8 cellular contexts compared by ENCODE assay signal in the genomic region with DNA sequence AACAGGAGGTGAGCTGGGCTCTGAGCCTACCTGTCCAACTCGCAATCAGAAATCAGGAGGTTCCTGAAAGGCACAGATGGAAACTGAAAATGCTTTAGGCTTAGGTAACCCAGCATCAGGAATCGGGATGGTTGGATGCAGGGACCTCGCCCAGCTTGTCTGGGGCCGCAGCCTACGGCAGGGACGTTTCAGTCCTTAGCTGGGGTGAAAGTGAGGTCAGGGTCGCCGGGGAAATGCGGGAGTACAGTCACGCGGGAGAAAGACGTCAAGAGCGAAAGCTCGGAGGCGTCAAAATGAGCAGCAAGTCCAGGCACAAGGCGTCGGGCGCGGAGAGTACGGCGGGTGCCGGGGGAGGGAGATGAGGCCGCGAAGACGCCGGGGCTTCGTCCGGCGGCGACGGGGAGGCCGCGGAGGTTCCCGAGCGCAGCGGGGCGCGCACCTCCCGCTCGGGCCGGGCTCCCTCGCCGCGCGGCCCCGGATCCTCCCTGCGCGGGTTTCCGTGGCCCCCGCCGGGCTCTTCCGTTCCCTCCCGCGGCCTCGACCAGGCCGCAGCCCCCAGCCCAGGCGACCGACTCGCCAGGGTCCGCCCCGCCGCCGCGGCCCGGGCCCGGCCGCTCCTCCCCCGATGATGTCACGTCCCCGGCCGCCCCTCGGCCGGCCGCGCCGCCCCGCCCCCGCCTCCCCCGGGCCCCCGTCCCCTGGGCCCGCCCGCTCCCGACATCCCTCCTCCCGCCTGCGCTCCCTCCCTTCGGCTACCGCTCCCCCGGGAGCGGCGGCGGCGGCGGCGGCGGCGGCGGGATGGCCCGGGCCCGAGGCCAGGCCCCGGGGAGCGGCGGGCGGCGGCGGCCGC. TPM values are rescaled to one million over a fixed set of nuclear protein-coding genes. Genes with fewer than 3 reads are reported as not detected.
DNase-seq lines count a peak whose midpoint lies in the region; ATAC-seq and TF ChIP-seq lines count a peak whose summit lies in the region.

EBF4 (plus strand) TSS at position 745 of the 850 bp plus-strand sequence. CDS start 866 bp downstream, outside the sequence.

- H3K4me3 Mint-ChIP-seq in CD14-positive monocyte (peak within 1 kb of the TSS; percentile 92 to 99), mesothelial cell of epicardium (peak within 1 kb of the TSS; percentile 94)

- no peaks in the 10 kb centered on the region for H3K27me3 ChIP-seq in endocrine pancreas (ENCODE audit: control insufficient read depth, insufficient read depth, low read length)
- H3K27me3 ChIP-seq in thymus (ENCODE audit: control insufficient read depth, insufficient read depth), result peaks cover 74% of the 10 kb centered on the region

- intact Hi-C loops in CD14-positive monocyte (cut with micrococcal nuclease), result no loop called here

- peak within 1 kb of the TSS; percentile 76 for H3K9ac ChIP-seq in endocrine pancreas (ENCODE audit: control insufficient read depth, insufficient read depth, low read length)

- TF ChIP-seq CTCF in CD14-positive monocyte (IDR thresholded peaks at IDR 0.05) (no peak), mesothelial cell of epicardium (IDR thresholded peaks at IDR 0.05; ENCODE audit: unreplicated experiment) (no peak)

- WGBS in thymus, result 7% methylated on average over 99 of the region's 106 CpGs

- no peaks in the 10 kb centered on the region for H3K36me3 ChIP-seq in endocrine pancreas (ENCODE audit: control insufficient read depth, insufficient read depth, low read length)
- H3K36me3 ChIP-seq in thymus (ENCODE audit: control insufficient read depth, insufficient read depth), result no peaks in the 10 kb centered on the region

- H3K27me3 Mint-ChIP-seq in CD14-positive monocyte (ENCODE audit: low read depth in 3 of 3) (peaks cover 78 to 89% (median 82%) of the 10 kb centered on the region in 3 donors), mesothelial cell of epicardium (ENCODE audit: low read depth) (peaks cover 79% of the 10 kb centered on the region)

- ATAC-seq in HG03039 (IDR thresholded peaks at IDR 0.05; ENCODE audit: unreplicated experiment), result no peak

- H3K9me3 Mint-ChIP-seq in CD14-positive monocyte, result peaks cover 0 to 20% (median 12%) of the 10 kb centered on the region in 7 donors
- H3K9me3 Mint-ChIP-seq in mesothelial cell of epicardium, result no peaks in the 10 kb centered on the region

- peaks cover 13% of the 10 kb centered on the region for H3K4me1 Mint-ChIP-seq in CD14-positive monocyte
- peaks cover 28% of the 10 kb centered on the region for H3K4me1 Mint-ChIP-seq in mesothelial cell of epicardium

- H3K4me3 ChIP-seq in endocrine pancreas (ENCODE audit: control insufficient read depth, insufficient read depth, low read length), result peak within 1 kb of the TSS; percentile 37
- peak within 1 kb of the TSS; percentile 59 for H3K4me3 ChIP-seq in thymus (ENCODE audit: low read length)

- no peaks in the 10 kb centered on the region for H3K9me3 ChIP-seq in endocrine pancreas (ENCODE audit: control insufficient read depth, low read length)
- no peaks in the 10 kb centered on the region for H3K9me3 ChIP-seq in thymus (ENCODE audit: control insufficient read depth)

- H3K27ac Mint-ChIP-seq in CD14-positive monocyte (peak within 1 kb of the TSS in 3 of 7 donors; percentile 4 to 84 (median 54)), mesothelial cell of epicardium (peak within 1 kb of the TSS; percentile 97)

- no peaks in the 10 kb centered on the region for H3K4me1 ChIP-seq in endocrine pancreas (ENCODE audit: control insufficient read depth, insufficient read depth, low read length)
- no peaks in the 10 kb centered on the region for H3K4me1 ChIP-seq in thymus (ENCODE audit: control insufficient read depth, insufficient read depth, low read length)

- H3K36me3 Mint-ChIP-seq in CD14-positive monocyte (peaks cover 4 to 15% of the 10 kb centered on the region in 2 donors), mesothelial cell of epicardium (peaks cover 7% of the 10 kb centered on the region)

- H3K27ac ChIP-seq in thymus (ENCODE audit: low read depth), result peak within 1 kb of the TSS; percentile 53

- no peak for DNase-seq in CD14-positive monocyte (ENCODE audit: low spot score)
- peak; percentile 54 for DNase-seq in HPDE6-E6E7 (ENCODE audit: extremely low spot score)
- DNase-seq in activated CD4-positive, alpha-beta T cell treated with anti-CD3 and anti-CD28 coated beads for 48 hours, result peak; percentile 44
- peak in 1 of 2 experiments; percentile 44 for DNase-seq in mesothelial cell of epicardium (ENCODE audit: low spot score in 2 of 2, unreplicated experiment in 2 of 2)
- no peak for DNase-seq in NCI-H226

RNA-seq across cellular contexts. Expression of gene EBF4, which starts in this region (rescaled TPM):
- polyA plus RNA-seq in CD14-positive monocyte (not detected), thymus (9.9 TPM)
- 65.5 to 78.8 TPM (median 66.4 TPM) in 3 replicates for total RNA-seq in mesothelial cell of epicardium

Comparison
In these comparisons a context has a peak if more than half of its experiments do, and no peak if none do; other contexts are left out.
1. RNA of gene EBF4 (polyA plus RNA-seq): 9.9 TPM in thymus (single experiment); not detected in CD14-positive monocyte; every median in the first group is over 10 times any median in the second.
2. DNase-seq: peak in HPDE6-E6E7 (single experiment) and activated CD4-positive, alpha-beta T cell treated with anti-CD3 and anti-CD28 coated beads for 48 hours (single experiment); none in CD14-positive monocyte (single experiment) and NCI-H226 (single experiment).